ENCODE assay signal across 21 cellular contexts in the genomic region with DNA sequence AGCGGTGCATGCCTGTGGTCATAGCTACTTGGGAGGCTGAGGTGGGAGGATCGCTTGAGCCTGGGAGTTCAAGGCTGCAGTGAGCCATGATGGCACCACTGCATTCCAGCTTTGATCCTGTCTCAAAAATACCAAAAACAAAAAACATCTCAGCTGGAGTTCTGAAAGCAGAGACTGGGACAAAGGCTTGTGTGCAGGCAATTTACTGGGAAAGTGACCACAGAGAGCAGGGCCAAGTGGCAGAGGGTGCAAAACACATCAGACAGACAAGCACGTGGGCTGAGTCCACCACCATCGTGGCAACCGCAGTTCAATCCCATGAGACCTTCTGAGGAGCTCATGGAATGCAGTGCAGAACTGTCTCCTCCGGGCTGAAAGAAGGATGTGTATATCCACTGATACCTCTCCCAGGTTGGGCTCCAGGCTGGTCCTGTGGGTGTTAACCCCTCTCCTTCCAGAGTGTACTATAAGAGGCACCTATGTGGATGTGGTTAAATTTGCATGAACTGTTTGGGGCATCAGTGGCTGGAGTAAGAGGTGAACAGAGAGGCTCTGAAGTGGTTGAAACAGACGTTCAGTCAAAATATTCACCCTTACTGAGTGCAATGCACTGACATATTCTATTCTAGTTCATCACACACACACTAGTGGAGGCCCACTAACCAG. TPM values are rescaled to one million over a fixed set of nuclear protein-coding genes. Genes with fewer than 3 reads are reported as not detected.
DNase-seq lines count a peak whose midpoint lies in the region; ATAC-seq, FAIRE-seq and TF ChIP-seq lines count a peak whose summit lies in the region.
"Had no signal": no experiment of that assay in that cellular context is flagged by ENCODE, and none has a peak within 500 bp of the region (broad histone marks: within the 10 kb centered on the region; RNA-seq: fewer than 3 reads in every experiment).

No MANE protein-coding gene starts in this region.

- no peak overlapping the region for H3K4me3 ChIP-seq in GM12878
- H3K4me3 ChIP-seq: adrenal gland, ovary, testis had no signal

- no peaks in the 10 kb centered on the region for H3K4me1 ChIP-seq in GM12878 (ENCODE audit: control insufficient read depth, insufficient read depth, low read length)
- H3K4me1 ChIP-seq: testis had no signal

- no peak overlapping the region for H3K9ac ChIP-seq in GM12878 (ENCODE audit: control insufficient read depth, insufficient read depth, low read length)

- no peak for FAIRE-seq in GM12878 (lab: Jason Lieb, UNC)

- WGBS in GM12878 (ENCODE audit: insufficient coverage, insufficient replicate concordance, low lambda C conversion rate, missing lambda C conversion rate): 31% methylated on average over 7 of the region's 7 CpGs

- H4K20me1 ChIP-seq in GM12878 (ENCODE audit: control insufficient read depth, insufficient read depth): no peaks in the 10 kb centered on the region

- no peak for TF ChIP-seq RAD21 in GM12878 (IDR thresholded peaks at IDR 0.05; ENCODE audit: insufficient read depth, low read depth, low read length)

- POLR2A ChIA-PET in GM12878 (lab: Charles Lee): no interaction called here

- peaks cover 0 to 4% of the 10 kb centered on the region in 2 experiments; a peak in 1 of 4 replicates for H3K36me3 ChIP-seq in GM12878 (ENCODE audit: control insufficient read depth in 2 of 2, insufficient read depth in 2 of 2, low read length in 1 of 2)
- H3K36me3 ChIP-seq: ovary had no signal

- ATAC-seq in GM12878 (peak; percentile 63), omental fat pad (ENCODE audit: low FRiP score) (no peak), GM18498 (IDR thresholded peaks at IDR 0.05; ENCODE audit: unreplicated experiment) (no peak)

- no peak overlapping the region for H3K27ac ChIP-seq in GM12878 (ENCODE audit: control insufficient read depth, insufficient read depth)
- H3K27ac ChIP-seq: adrenal gland, ovary, testis had no signal

- no peaks in the 10 kb centered on the region for H3K79me2 ChIP-seq in GM12878 (ENCODE audit: control insufficient read depth, insufficient read depth, low read length)

- DNase-seq in AG20443 (ENCODE audit: low spot score) (peak; percentile 48), LHCN-M2 (ENCODE audit: low read depth) (peak; percentile 77), GM12878 (ENCODE audit: low read depth, low spot score) (no peak), myocyte (ENCODE audit: low read depth) (peak; percentile 77), omental fat pad (ENCODE audit: low spot score) (no peak), RPMI8226 (no peak), HK-2 (ENCODE audit: unreplicated experiment) (no peak)
- DNase-seq: activated CD4-positive, CD25-positive, alpha-beta regulatory T cell treated with anti-CD3 and anti-CD28 coated beads, Interleukin-2, amount 50 U/mL, for 72 hours; activated T-cell treated with anti-CD3 and anti-CD28 coated beads, Interleukin-2, amount 50 U/mL, for 1 hour; adrenal gland; dermis blood vessel endothelial cell; DMS 273 treated with DMSO at 0.1 percent for 48 hours; foreskin melanocyte; MV-4-11; NCI-H446; testis had no signal

- intact Hi-C loops in GM12878 (cut with micrococcal nuclease; ENCODE audit: unreplicated experiment): no loop called here

- in situ Hi-C loops in GM12878 (cut with MboI): no loop called here

- SMC1A ChIA-PET in GM12878 (lab: Charles Lee; ENCODE audit: uncharacterized antibody, unreplicated experiment): no interaction called here

- no peak for TF ChIP-seq POLR2A in GM12878 (IDR thresholded peaks at IDR 0.05; ENCODE audit: low read depth, low read length)

- no TSS peak for BruUV-seq in GM12878 (replicated peaks; lab: Mats Ljungman, UMichigan)

- H2AFZ ChIP-seq in GM12878 (ENCODE audit: control insufficient read depth, low read depth, low read length): no peak overlapping the region

- H3K27me3 ChIP-seq in GM12878 (replicated peaks in 1 of 2; ENCODE audit: control insufficient read depth in 2 of 2, insufficient read depth in 2 of 2, low read length in 1 of 2): no peaks in the 10 kb centered on the region
- H3K27me3 ChIP-seq: adrenal gland, ovary, testis had no signal

- H3K9me3 ChIP-seq in GM12878 (replicated peaks; ENCODE audit: control insufficient read depth, insufficient read depth, low read length): no peaks in the 10 kb centered on the region; the same call in 2 of the 3 replicates
- H3K9me3 ChIP-seq: adrenal gland, ovary, testis had no signal

- CTCF ChIA-PET in GM12878 (lab: Yijun Ruan, JAX): interaction anchor here (0.7 to 1.8 kb wide), 2 partner anchors 9 to 86 kb away, joined by 3 to 4 read pairs; no protein-coding TSS in a partner anchor

- no peak overlapping the region for H3K4me2 ChIP-seq in GM12878 (ENCODE audit: control insufficient read depth, insufficient read depth)

- RAD21 ChIA-PET in GM12878 (lab: Charles Lee; ENCODE audit: unreplicated experiment): interaction anchor here (1.0 kb wide), 1 partner anchor 47 kb away, joined by 3 read pairs; no protein-coding TSS in a partner anchor

- TF ChIP-seq EP300 in GM12878 (IDR thresholded peaks at IDR 0.05; ENCODE audit: borderline replicate concordance in 1 of 2, control insufficient read depth in 1 of 2, low read depth in 2 of 2, low read length in 2 of 2): no peak

- no peak for TF ChIP-seq CTCF in GM12878 (IDR thresholded peaks at IDR 0.05 in 2 of 3, conservative IDR thresholded peaks at IDR 0.05 in 1 of 3; ENCODE audit: control insufficient read depth in 2 of 3, extremely low read depth in 1 of 3, insufficient read depth in 1 of 3, low read depth in 3 of 3, low read length in 3 of 3)
- no peak for TF ChIP-seq CTCF in omental fat pad (IDR thresholded peaks at IDR 0.05)

TF ChIP-seq in GM12878, 131 proteins besides CTCF, POLR2A, EP300 and RAD21 (continues in another document):
- TF ChIP-seq PAX8 (IDR thresholded peaks at IDR 0.05): no peak

RNA-seq across cellular contexts. Expression of a gene that starts 10.8 kb away (rescaled TPM):
- 11.1 and 24.1 TPM in 2 replicates for total RNA-seq in LHCN-M2 (2014; rRNA removed)
- 18.0 TPM for polyA plus RNA-seq in LHCN-M2 (2012)
- 8.5 and 12.3 TPM in 2 replicates for total RNA-seq in GM12878 (2013; cell fraction: nucleolus; rRNA removed)
- 17.1 and 22.3 TPM in 2 replicates for total RNA-seq in GM12878 (2014; rRNA removed)
- total RNA-seq in GM12878 (2014; rRNA removed; fragmentation: Illumina TruSeq; extraction: Trizol): 18.1 and 19.3 TPM in 2 replicates
- total RNA-seq in GM12878 (2021): 16.4 and 17.0 TPM in 2 replicates
- polyA plus RNA-seq in GM12878 (2011; ENCODE audit: low read depth): 16.5 TPM
- 31.0 and 47.8 TPM in 2 replicates for polyA plus RNA-seq in GM12878 (2011; rRNA removed)
- polyA plus RNA-seq in GM12878 (2011; cell fraction: cytosol; rRNA removed): 9.4 and 17.3 TPM in 2 replicates
- polyA plus RNA-seq in GM12878 (2011; cell fraction: nucleus; rRNA removed): 10.1 and 12.2 TPM in 2 replicates
- polyA plus RNA-seq in GM12878 (2012): 22.4 and 30.9 TPM in 2 replicates
- 27.9 and 35.4 TPM in 2 replicates for polyA plus RNA-seq in GM12878 (2014; fragmentation: Illumina TruSeq; extraction: Trizol)
- polyA plus RNA-seq in GM12878 (2014; fragmentation: Nextera tagmentation; extraction: Ambion mirVana): 10 to 100 TPM; 59.4 to 65.0 TPM
- polyA plus RNA-seq in GM12878 (2014; rRNA removed): 15.8 and 18.2 TPM in 2 replicates
- 10 to 100 TPM; 47.4 to 54.2 TPM for polyA plus RNA-seq in GM12878 (2016; fragmentation: Nextera tagmentation; extraction: Ambion mirVana)
- polyA minus RNA-seq in GM12878 (2011; rRNA and poly(A)+ RNA removed): 6.9 and 7.3 TPM in 2 replicates
- polyA minus RNA-seq in GM12878 (2011; cell fraction: cytosol; rRNA and poly(A)+ RNA removed): 2.7 and 3.4 TPM in 2 replicates
- polyA minus RNA-seq in GM12878 (2011; cell fraction: nucleus; rRNA and poly(A)+ RNA removed): 8.3 and 17.7 TPM in 2 replicates
- 21.3 and 29.5 TPM in 2 replicates for total RNA-seq in myocyte
- polyA plus RNA-seq in myocyte (2012): 35.3 TPM
- total RNA-seq in omental fat pad: 10 to 100 TPM; 13.9 to 32.1 (median 19.5) TPM

RNA-seq across cellular contexts. Expression of a gene that starts 11.0 kb away (rescaled TPM):
- total RNA-seq in LHCN-M2 (2014; rRNA removed) (168 and 189 TPM in 2 replicates), GM12878 (2014; rRNA removed) (88.6 and 99.9 TPM in 2 replicates), GM12878 (2014; rRNA removed; fragmentation: Illumina TruSeq; extraction: Trizol) (93.2 and 94.9 TPM in 2 replicates), GM12878 (2021) (86.7 and 86.9 TPM in 2 replicates), myocyte (210 and 257 TPM in 2 replicates), omental fat pad (100 to 1,000 TPM in 3 of 4 donors, 10 to 100 TPM in 1; 95.4 to 241 (median 148) TPM)
- 37.2 TPM for polyA plus RNA-seq in LHCN-M2 (2012)
- 308 and 319 TPM in 2 replicates for total RNA-seq in GM12878 (2013; cell fraction: nucleolus; rRNA removed)
- polyA plus RNA-seq in GM12878 (2011; ENCODE audit: low read depth): 44.1 TPM
- polyA plus RNA-seq in GM12878 (2011; rRNA removed) (57.7 and 66.1 TPM in 2 replicates), GM12878 (2014; fragmentation: Illumina TruSeq; extraction: Trizol) (73.8 and 90.9 TPM in 2 replicates), GM12878 (2014; fragmentation: Nextera tagmentation; extraction: Ambion mirVana) (10 to 100 TPM; 23.1 to 28.6 TPM), GM12878 (2014; rRNA removed) (43.9 and 53.4 TPM in 2 replicates), GM12878 (2016; fragmentation: Nextera tagmentation; extraction: Ambion mirVana) (10 to 100 TPM; 71.5 to 77.0 TPM)
- polyA plus RNA-seq in GM12878 (2011; cell fraction: cytosol; rRNA removed): 33.9 and 47.3 TPM in 2 replicates
- polyA plus RNA-seq in GM12878 (2011; cell fraction: nucleus; rRNA removed): 92.0 and 109 TPM in 2 replicates
- polyA plus RNA-seq in GM12878 (2012): 48.0 and 62.5 TPM in 2 replicates
- 72.3 and 82.2 TPM in 2 replicates for polyA minus RNA-seq in GM12878 (2011; rRNA and poly(A)+ RNA removed)
- 36.5 and 37.8 TPM in 2 replicates for polyA minus RNA-seq in GM12878 (2011; cell fraction: cytosol; rRNA and poly(A)+ RNA removed)
- 66.0 and 83.7 TPM in 2 replicates for polyA minus RNA-seq in GM12878 (2011; cell fraction: nucleus; rRNA and poly(A)+ RNA removed)
- polyA plus RNA-seq in myocyte (2012): 63.1 TPM

RNA-seq across cellular contexts. Expression of a gene that starts 55.6 kb away (rescaled TPM):
- total RNA-seq in LHCN-M2 (2014; rRNA removed): not detected in 2 replicates
- not detected for polyA plus RNA-seq in LHCN-M2 (2012)
- not detected in 2 replicates for total RNA-seq in GM12878 (2013; cell fraction: nucleolus; rRNA removed)
- not detected in 2 replicates for total RNA-seq in GM12878 (2014; rRNA removed)
- total RNA-seq in GM12878 (2014; rRNA removed; fragmentation: Illumina TruSeq; extraction: Trizol): not detected in 2 replicates
- not detected in 2 replicates for total RNA-seq in GM12878 (2021)
- not detected for polyA plus RNA-seq in GM12878 (2011; ENCODE audit: low read depth)
- polyA plus RNA-seq in GM12878 (2011; rRNA removed): not detected in 2 replicates
- not detected in 2 replicates for polyA plus RNA-seq in GM12878 (2011; cell fraction: cytosol; rRNA removed)
- not detected in 2 replicates for polyA plus RNA-seq in GM12878 (2011; cell fraction: nucleus; rRNA removed)
- polyA plus RNA-seq in GM12878 (2012): not detected in 2 replicates
- polyA plus RNA-seq in GM12878 (2014; fragmentation: Illumina TruSeq; extraction: Trizol): not detected in 2 replicates
- not detected for polyA plus RNA-seq in GM12878 (2014; fragmentation: Nextera tagmentation; extraction: Ambion mirVana)
- polyA plus RNA-seq in GM12878 (2014; rRNA removed): not detected in 2 replicates
- polyA plus RNA-seq in GM12878 (2016; fragmentation: Nextera tagmentation; extraction: Ambion mirVana): not detected
- polyA minus RNA-seq in GM12878 (2011; rRNA and poly(A)+ RNA removed): not detected in 2 replicates
- polyA minus RNA-seq in GM12878 (2011; cell fraction: cytosol; rRNA and poly(A)+ RNA removed): not detected in 2 replicates
- polyA minus RNA-seq in GM12878 (2011; cell fraction: nucleus; rRNA and poly(A)+ RNA removed): not detected in 2 replicates
- not detected in 2 replicates for total RNA-seq in myocyte
- not detected for polyA plus RNA-seq in myocyte (2012)
- not detected for total RNA-seq in omental fat pad
- total RNA-seq: HT1080; lung microvascular endothelial cell; ovary; T-helper 1 cell treated with Interleukin-12 subunit alpha and Interleukin-12 subunit beta and Interleukin-4 antibody, amounts not matched to agents 30 ng/mL and 1 ng/mL, for 36 hours had no signal
- polyA plus RNA-seq: ovary had no signal

Comparison
In these comparisons a context has a peak if more than half of its experiments do, and no peak if none do; other contexts are left out.
1. DNase-seq: peak in AG20443 (single experiment), LHCN-M2 (single experiment) and myocyte (single experiment); none in GM12878 (single experiment), omental fat pad (single experiment), RPMI8226 (single experiment) and HK-2 (single experiment).